30 cellular contexts compared by ENCODE assay signal in the genomic region with DNA sequence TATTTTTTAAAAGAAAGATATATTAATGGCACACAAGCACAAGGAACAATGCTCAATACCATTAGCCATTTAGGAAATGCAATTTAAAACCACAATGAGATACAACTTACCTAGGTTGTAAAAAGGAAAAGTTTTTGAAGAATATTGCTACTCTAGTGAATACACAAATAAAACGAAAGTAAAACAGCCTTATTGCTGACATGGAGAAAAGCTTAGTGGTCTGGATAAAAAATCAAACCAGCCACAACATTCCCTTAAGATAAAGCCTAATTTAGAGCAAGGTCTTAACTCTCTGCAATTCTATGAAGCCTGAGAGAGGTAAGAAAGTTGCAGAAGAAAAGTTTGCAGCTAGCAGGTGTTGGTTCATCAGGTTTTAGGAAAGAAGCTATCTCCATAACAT.
"Had no signal": no experiment of that assay in that cellular context is flagged by ENCODE, and none has a peak within 500 bp of the region (broad histone marks: within the 10 kb centered on the region; RNA-seq: fewer than 3 reads in every experiment).

No MANE protein-coding gene starts in this region.

- H3K4me3 ChIP-seq: ascending aorta, breast epithelium, cardiac muscle cell, colonic mucosa, dorsolateral prefrontal cortex had no signal

- H3K9me3 Mint-ChIP-seq: activated CD4-positive, alpha-beta memory T cell treated with anti-CD3 and anti-CD28 coated beads, Interleukin-2, amount 10 ng/mL, durations not matched to agents 7 days and 5 days; activated naive CD4-positive, alpha-beta T cell treated with anti-CD3 and anti-CD28 coated beads, Interleukin-2, amount 10 ng/mL, durations not matched to agents 7 days and 5 days had no signal

- H3K4me1 Mint-ChIP-seq: activated CD4-positive, alpha-beta memory T cell treated with anti-CD3 and anti-CD28 coated beads, Interleukin-2, amount 10 ng/mL, durations not matched to agents 7 days and 5 days; activated CD4-positive, alpha-beta T cell treated with anti-CD3 and anti-CD28 coated beads, Interleukin-2, amount 10 ng/mL, durations not matched to agents 7 days and 5 days; activated naive CD4-positive, alpha-beta T cell treated with anti-CD3 and anti-CD28 coated beads, Interleukin-2, amount 10 ng/mL, durations not matched to agents 7 days and 5 days; activated naive CD8-positive, alpha-beta T cell treated with anti-CD3 and anti-CD28 coated beads, Interleukin-2, amount 10 ng/mL, durations not matched to agents 7 days and 5 days; brain; endodermal cell had no signal

- H3K27me3 Mint-ChIP-seq: activated CD4-positive, alpha-beta memory T cell treated with anti-CD3 and anti-CD28 coated beads, Interleukin-2, amount 10 ng/mL, durations not matched to agents 7 days and 5 days; activated CD4-positive, alpha-beta T cell treated with anti-CD3 and anti-CD28 coated beads, Interleukin-2, amount 10 ng/mL, durations not matched to agents 7 days and 5 days; activated naive CD4-positive, alpha-beta T cell treated with anti-CD3 and anti-CD28 coated beads, Interleukin-2, amount 10 ng/mL, durations not matched to agents 7 days and 5 days; activated naive CD8-positive, alpha-beta T cell treated with anti-CD3 and anti-CD28 coated beads, Interleukin-2, amount 10 ng/mL, durations not matched to agents 7 days and 5 days; activated T-cell treated with anti-CD3 and anti-CD28 coated beads, Interleukin-2, amount 50 U/mL, for 24 hours; dendritic cell treated with granulocyte-macrophage colony-stimulating factor and Interleukin-4, amounts not matched to agents 40 ng/mL and 50 ng/mL, for 4 days had no signal

- ATAC-seq: activated naive CD4-positive, alpha-beta T cell treated with anti-CD3 and anti-CD28 coated beads, Interleukin-2, amount 50 U/mL, for 72 hours; activated T-cell treated with anti-CD3 and anti-CD28 coated beads, Interleukin-2, amount 50 U/mL, for 72 hours; esophagus mucosa; WTC11 had no signal

- H3K36me3 Mint-ChIP-seq: activated naive CD4-positive, alpha-beta T cell treated with anti-CD3 and anti-CD28 coated beads, Interleukin-2, amount 10 ng/mL, durations not matched to agents 7 days and 5 days; activated naive CD4-positive, alpha-beta T cell treated with anti-CD3 and anti-CD28 coated beads, Interleukin-2, amount 50 U/mL, for 72 hours; activated naive CD8-positive, alpha-beta T cell treated with anti-CD3 and anti-CD28 coated beads, Interleukin-2, amount 10 ng/mL, durations not matched to agents 7 days and 5 days; brain had no signal

- H3K9me3 ChIP-seq: colonic mucosa had no signal

- DNase-seq: activated CD4-positive, alpha-beta memory T cell treated with anti-CD3 and anti-CD28 coated beads, Interleukin-2, amount 10 ng/mL, durations not matched to agents 7 days and 5 days; activated CD4-positive, alpha-beta T cell treated with anti-CD3 and anti-CD28 coated beads for 1 hour; activated CD4-positive, alpha-beta T cell treated with anti-CD3 and anti-CD28 coated beads for 4 hours; activated CD4-positive, alpha-beta T cell treated with anti-CD3 and anti-CD28 coated beads, Interleukin-2, amount 10 ng/mL, durations not matched to agents 7 days and 5 days; activated CD4-positive, alpha-beta T cell treated with anti-CD3 and anti-CD28 coated beads, Interleukin-2, amount 50 U/mL, for 4 hours; activated CD8-positive, alpha-beta memory T cell treated with anti-CD3 and anti-CD28 coated beads, Interleukin-2, amount 50 U/mL, for 48 hours; activated gamma-delta T cell; activated naive CD4-positive, alpha-beta T cell; activated naive CD4-positive, alpha-beta T cell treated with anti-CD3 and anti-CD28 coated beads, Interleukin-2, amount 10 ng/mL, durations not matched to agents 7 days and 5 days; activated naive CD8-positive, alpha-beta T cell treated with anti-CD3 and anti-CD28 coated beads, Interleukin-2, amount 10 ng/mL, durations not matched to agents 7 days and 5 days; activated T-cell treated with anti-CD3 and anti-CD28 coated beads for 4 hours; activated T-cell treated with anti-CD3 and anti-CD28 coated beads, Interleukin-2, amount 50 U/mL, for 24 hours; activated T-cell treated with anti-CD3 and anti-CD28 coated beads, Interleukin-2, amount 50 U/mL, for 72 hours; central memory CD4-positive, alpha-beta T cell; cerebellar nuclear complex; colonic mucosa; dorsolateral prefrontal cortex; effector memory CD4-positive, alpha-beta T cell; endodermal cell; foreskin fibroblast; head of caudate nucleus; hippocampal formation had no signal

- H3K4me1 ChIP-seq: ascending aorta, breast epithelium, colonic mucosa had no signal

- H3K36me3 ChIP-seq: ascending aorta, breast epithelium, cardiac muscle cell, colonic mucosa had no signal

- H3K27ac Mint-ChIP-seq: activated CD4-positive, alpha-beta memory T cell treated with anti-CD3 and anti-CD28 coated beads, Interleukin-2, amount 10 ng/mL, durations not matched to agents 7 days and 5 days; activated CD4-positive, alpha-beta T cell treated with anti-CD3 and anti-CD28 coated beads, Interleukin-2, amount 10 ng/mL, durations not matched to agents 7 days and 5 days; activated naive CD4-positive, alpha-beta T cell treated with anti-CD3 and anti-CD28 coated beads, Interleukin-2, amount 10 ng/mL, durations not matched to agents 7 days and 5 days; activated naive CD4-positive, alpha-beta T cell treated with anti-CD3 and anti-CD28 coated beads, Interleukin-2, amount 50 U/mL, for 72 hours; activated naive CD8-positive, alpha-beta T cell treated with anti-CD3 and anti-CD28 coated beads, Interleukin-2, amount 10 ng/mL, durations not matched to agents 7 days and 5 days; activated T-cell treated with anti-CD3 and anti-CD28 coated beads, Interleukin-2, amount 50 U/mL, for 24 hours; activated T-cell treated with anti-CD3 and anti-CD28 coated beads, Interleukin-2, amount 50 U/mL, for 72 hours; brain; dendritic cell treated with granulocyte-macrophage colony-stimulating factor and Interleukin-4, amounts not matched to agents 40 ng/mL and 50 ng/mL, for 4 days; endodermal cell; WTC11 had no signal

- H3K4me3 Mint-ChIP-seq: activated CD4-positive, alpha-beta memory T cell treated with anti-CD3 and anti-CD28 coated beads, Interleukin-2, amount 10 ng/mL, durations not matched to agents 7 days and 5 days; activated CD4-positive, alpha-beta T cell treated with anti-CD3 and anti-CD28 coated beads, Interleukin-2, amount 10 ng/mL, durations not matched to agents 7 days and 5 days; activated naive CD4-positive, alpha-beta T cell treated with anti-CD3 and anti-CD28 coated beads, Interleukin-2, amount 10 ng/mL, durations not matched to agents 7 days and 5 days; activated naive CD8-positive, alpha-beta T cell treated with anti-CD3 and anti-CD28 coated beads, Interleukin-2, amount 10 ng/mL, durations not matched to agents 7 days and 5 days; activated T-cell treated with anti-CD3 and anti-CD28 coated beads, Interleukin-2, amount 50 U/mL, for 24 hours; activated T-cell treated with anti-CD3 and anti-CD28 coated beads, Interleukin-2, amount 50 U/mL, for 72 hours; brain; dendritic cell treated with granulocyte-macrophage colony-stimulating factor and Interleukin-4, amounts not matched to agents 40 ng/mL and 50 ng/mL, for 4 days; endodermal cell; WTC11 had no signal

- H3K27ac ChIP-seq: ascending aorta, breast epithelium, cardiac muscle cell, colonic mucosa, dorsolateral prefrontal cortex had no signal

- H3K27me3 ChIP-seq: ascending aorta, breast epithelium, cardiac muscle cell, colonic mucosa had no signal
